In the genomic region with DNA sequence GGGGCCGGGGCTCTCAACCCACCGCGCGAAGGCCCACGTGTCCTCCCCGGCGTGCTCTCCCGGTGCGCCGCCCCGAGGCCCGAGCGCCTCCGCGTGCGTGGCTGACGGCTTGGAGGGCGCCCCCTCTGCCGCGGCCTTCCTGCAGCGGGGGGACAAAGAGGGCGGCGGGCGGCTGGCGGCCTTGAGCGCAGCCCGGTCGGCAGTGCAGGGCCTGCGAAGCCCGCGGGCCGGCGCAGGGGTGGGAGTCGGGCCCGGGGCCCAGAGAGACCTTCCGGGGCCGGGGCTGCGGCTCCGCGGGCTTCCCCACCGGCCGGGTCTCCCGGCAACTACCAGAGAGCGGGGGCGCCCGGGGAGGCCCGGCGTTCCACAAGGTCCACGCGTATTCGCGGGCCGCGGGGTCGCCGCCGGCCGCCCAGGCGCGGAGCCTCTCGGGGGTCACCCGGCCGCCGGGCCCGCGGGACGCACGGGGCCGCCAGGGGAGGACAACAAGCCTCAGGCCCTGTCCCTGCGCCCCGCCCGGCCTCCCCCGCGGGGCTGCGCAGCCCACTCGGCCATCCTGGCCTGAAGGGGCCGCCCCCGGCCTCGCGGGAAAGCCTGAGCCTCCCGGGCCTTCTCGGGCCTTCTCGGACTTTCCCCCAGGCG, we compare ENCODE assay signal across 2 cellular contexts.
TF ChIP-seq lines count a peak whose summit lies in the region.

A gene with protein sequence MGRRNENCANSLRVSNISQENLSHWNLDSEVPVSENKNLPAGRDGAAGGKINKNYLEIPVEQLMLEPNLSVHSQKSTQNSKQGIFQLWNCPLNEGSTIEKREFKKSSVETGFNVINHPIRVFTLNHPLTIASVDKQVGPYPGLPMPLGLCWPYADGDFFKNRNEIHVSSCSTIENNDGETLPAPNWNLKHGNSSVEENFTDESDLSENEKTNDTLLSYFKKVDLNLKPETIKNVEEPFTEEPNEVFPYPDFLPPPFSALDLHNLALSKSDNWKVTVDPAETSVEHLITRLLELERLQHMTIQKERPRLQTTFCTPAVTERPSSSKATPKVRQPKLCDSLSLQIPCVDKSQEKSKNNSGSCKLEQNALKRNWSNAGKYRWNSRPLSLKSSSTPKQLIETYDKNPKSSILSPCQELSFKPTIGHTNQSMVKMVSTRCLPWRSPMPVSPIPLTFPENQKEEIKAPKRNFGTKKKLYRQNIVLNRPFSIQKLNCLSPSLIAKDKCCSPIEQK (minus strand): TSS at position 308 of the 642 bp plus-strand sequence. CDS start 1,723 bp downstream, outside the sequence.

TF ChIP-seq in IMR-90, 13 proteins besides CTCF, POLR2A, EP300 and RAD21:
- no peak for TF ChIP-seq NFE2L2 (IDR thresholded peaks at IDR 0.05; ENCODE audit: low read depth, low read length)
- TF ChIP-seq CEBPB (IDR thresholded peaks at IDR 0.05; ENCODE audit: low read depth, low read length) = no peak
- no peak for TF ChIP-seq FOS (IDR thresholded peaks at IDR 0.05; ENCODE audit: low read depth, low read length)
- no peak for TF ChIP-seq MXI1 (IDR thresholded peaks at IDR 0.05; ENCODE audit: borderline replicate concordance, low read depth, low read length)
- no peak for TF ChIP-seq USF2 (IDR thresholded peaks at IDR 0.05; ENCODE audit: low read depth, low read length)
- no peak for TF ChIP-seq SMC3 (IDR thresholded peaks at IDR 0.05; ENCODE audit: low read depth, low read length)
- no peak for TF ChIP-seq ELK1 (IDR thresholded peaks at IDR 0.05; ENCODE audit: borderline replicate concordance, low read depth, low read length)
- TF ChIP-seq MAZ (IDR thresholded peaks at IDR 0.05; ENCODE audit: borderline replicate concordance, low read depth, low read length) = no peak
- no peak for TF ChIP-seq BHLHE40 (IDR thresholded peaks at IDR 0.05; ENCODE audit: low read depth, low read length)
- no peak for TF ChIP-seq CHD1 (IDR thresholded peaks at IDR 0.05; ENCODE audit: low read depth, low read length)
- TF ChIP-seq MAFK (IDR thresholded peaks at IDR 0.05; ENCODE audit: low read depth, low read length) = no peak
- TF ChIP-seq RCOR1 (IDR thresholded peaks at IDR 0.05; ENCODE audit: insufficient replicate concordance, low read length) = no peak
TF ChIP-seq in IMR-90: peak in this region for 0.

TF ChIP-seq in H1, 55 proteins besides CTCF, POLR2A, EP300 and RAD21:
- TF ChIP-seq, protein P1, sequence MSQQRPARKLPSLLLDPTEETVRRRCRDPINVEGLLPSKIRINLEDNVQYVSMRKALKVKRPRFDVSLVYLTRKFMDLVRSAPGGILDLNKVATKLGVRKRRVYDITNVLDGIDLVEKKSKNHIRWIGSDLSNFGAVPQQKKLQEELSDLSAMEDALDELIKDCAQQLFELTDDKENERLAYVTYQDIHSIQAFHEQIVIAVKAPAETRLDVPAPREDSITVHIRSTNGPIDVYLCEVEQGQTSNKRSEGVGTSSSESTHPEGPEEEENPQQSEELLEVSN (IDR thresholded peaks at IDR 0.05) = peak; percentile 64; the same call in 1 of the 2 replicates
- TF ChIP-seq JUND (IDR thresholded peaks at IDR 0.05; ENCODE audit: low read length) (no peak), PHF8 (conservative IDR thresholded peaks at IDR 0.05; ENCODE audit: low read depth, low read length) (0 out of 2 replicates have a peak, but pooled peaks have one; percentile 27)
- TF ChIP-seq, protein P2, sequence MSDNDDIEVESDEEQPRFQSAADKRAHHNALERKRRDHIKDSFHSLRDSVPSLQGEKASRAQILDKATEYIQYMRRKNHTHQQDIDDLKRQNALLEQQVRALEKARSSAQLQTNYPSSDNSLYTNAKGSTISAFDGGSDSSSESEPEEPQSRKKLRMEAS (IDR thresholded peaks at IDR 0.05) = peak; percentile 79
